ENCODE assay signal across 22 cellular contexts in genomic region chr5:60955239-60955638, GRCh38. TPM values are rescaled to one million over a fixed set of nuclear protein-coding genes. Genes with fewer than 3 reads are reported as not detected.
DNase-seq lines count a peak whose midpoint lies in the region; ATAC-seq, FAIRE-seq and TF ChIP-seq lines count a peak whose summit lies in the region.
"Had no signal": no experiment of that assay in that cellular context is flagged by ENCODE, and none has a peak within 500 bp of the region (broad histone marks: within the 10 kb centered on the region; RNA-seq: fewer than 3 reads in every experiment).

No MANE protein-coding gene starts in this region.

- FAIRE-seq in HepG2 (lab: Jason Lieb, UNC): no peak
- FAIRE-seq in astrocyte (lab: Jason Lieb, UNC): peak; percentile 26
- peak; percentile 45 for FAIRE-seq in islet of Langerhans (lab: Jason Lieb, UNC)
- FAIRE-seq: D721Med, GM12891, GM18507 had no signal

- no peak overlapping the region for H3K27ac ChIP-seq in HepG2 (ENCODE audit: extremely low read length, insufficient read depth, low read length)
- H3K27ac ChIP-seq in right lobe of liver: no peak overlapping the region
- H3K27ac ChIP-seq in astrocyte (ENCODE audit: low read depth, low read length): no peak overlapping the region
- H3K27ac ChIP-seq: 22Rv1; BLaER1 treated with 17β-estradiol and CSF1 and Interleukin-3, amounts not matched to agents 10 nM and 100 nM; GM23248 had no signal

- no peaks in the 10 kb centered on the region; the same call in 1 of the 2 replicates for H3K4me1 ChIP-seq in HepG2 (ENCODE audit: insufficient read depth, low read length)
- H3K4me1 ChIP-seq in right lobe of liver: no peaks in the 10 kb centered on the region
- H3K4me1 ChIP-seq in astrocyte (ENCODE audit: insufficient read depth, low read length): no peaks in the 10 kb centered on the region
- H3K4me1 ChIP-seq: BE2C had no signal

- H4K20me1 ChIP-seq in HepG2 (ENCODE audit: insufficient read depth, low read length): no peaks in the 10 kb centered on the region
- peaks cover 12% of the 10 kb centered on the region for H4K20me1 ChIP-seq in astrocyte (ENCODE audit: insufficient read depth, low read length)

- H3K27me3 Mint-ChIP-seq in astrocyte (ENCODE audit: low read depth, unreplicated experiment): no peaks in the 10 kb centered on the region
- H3K27me3 Mint-ChIP-seq: CD4-positive, alpha-beta T cell had no signal

- intact Hi-C loops in HepG2 (cut with micrococcal nuclease; ENCODE audit: unreplicated experiment) (loop anchor here (10.0 kb wide), 3 partner anchors 210 to 980 kb away; partner anchors contain the start of gene SMIM15), right lobe of liver (cut with DNase I) (no loop called here)

- TF ChIP-seq EP300 in HepG2 (IDR thresholded peaks at IDR 0.05; ENCODE audit: low read depth in 2 of 2, low read length in 2 of 2) (no peak), HepG2 (CRISPR knock-in tag; IDR thresholded peaks at IDR 0.05; ENCODE audit: borderline replicate concordance) (no peak)

- H3K4me3 ChIP-seq in HepG2 (replicated peaks in 1 of 3; ENCODE audit: insufficient read depth in 1 of 3, low read depth in 2 of 3, low read length in 3 of 3) (no peak overlapping the region), right lobe of liver (no peak overlapping the region), astrocyte (ENCODE audit: insufficient read depth, low read depth, low read length) (no peak overlapping the region)
- H3K4me3 ChIP-seq: BLaER1 treated with 17β-estradiol and CSF1 and Interleukin-3, amounts not matched to agents 10 nM and 100 nM; GM23248 had no signal

- POLR2A ChIA-PET in HepG2 (lab: Yijun Ruan, JAX): no interaction called here

- H3K36me3 Mint-ChIP-seq in astrocyte (ENCODE audit: low read depth, unreplicated experiment): no peaks in the 10 kb centered on the region
- H3K36me3 Mint-ChIP-seq: CD14-positive monocyte had no signal

- no peaks in the 10 kb centered on the region for H3K4me1 Mint-ChIP-seq in astrocyte (ENCODE audit: low read depth, unreplicated experiment)
- H3K4me1 Mint-ChIP-seq: CD14-positive monocyte had no signal

- no peak overlapping the region for H2AFZ ChIP-seq in HepG2 (ENCODE audit: low read length)
- H2AFZ ChIP-seq in astrocyte (ENCODE audit: low read depth, low read length): no peak overlapping the region
- H2AFZ ChIP-seq: GM23248 had no signal

- no peak overlapping the region for H3K4me3 Mint-ChIP-seq in astrocyte (ENCODE audit: unreplicated experiment)
- H3K4me3 Mint-ChIP-seq: CD14-positive monocyte; CD4-positive, alpha-beta T cell; CD8-positive, alpha-beta memory T cell; H9 had no signal

- H3K9me3 ChIP-seq in HepG2 (ENCODE audit: low read length) (peaks cover 6% of the 10 kb centered on the region; the same call in 1 of the 2 replicates), right lobe of liver (no peaks in the 10 kb centered on the region), astrocyte (ENCODE audit: insufficient read depth, low read depth, low read length) (no peaks in the 10 kb centered on the region)
- H3K9me3 ChIP-seq: BE2C had no signal

- H3K27ac Mint-ChIP-seq in astrocyte (ENCODE audit: unreplicated experiment): no peak overlapping the region
- H3K27ac Mint-ChIP-seq: CD14-positive monocyte; CD4-positive, alpha-beta T cell; CD8-positive, alpha-beta memory T cell; H9 had no signal

- TF ChIP-seq POLR2A in HepG2 (IDR thresholded peaks at IDR 0.05; ENCODE audit: insufficient read depth in 1 of 2, low read depth in 2 of 2, low read length in 2 of 2): no peak
- no peak for TF ChIP-seq POLR2A in right lobe of liver (IDR thresholded peaks at IDR 0.05)

- H3K27me3 ChIP-seq in HepG2 (ENCODE audit: control insufficient read depth in 1 of 2, insufficient read depth in 2 of 2, low read length in 2 of 2) (no peaks in the 10 kb centered on the region), right lobe of liver (no peaks in the 10 kb centered on the region), astrocyte (ENCODE audit: insufficient read depth, low read length) (no peaks in the 10 kb centered on the region)
- H3K27me3 ChIP-seq: BE2C; BLaER1 treated with 17β-estradiol and CSF1 and Interleukin-3, amounts not matched to agents 10 nM and 100 nM had no signal

- in situ Hi-C loops in HepG2 (cut with HindIII; ENCODE audit: extremely low pct_ligation_motif_present, low pct_unique_long_range_greater_than_20kb): loop anchor here (25.0 kb wide), 1 partner anchor 982 kb away; no protein-coding TSS in a partner anchor

- H3K36me3 ChIP-seq in HepG2 (replicated peaks in 1 of 2; ENCODE audit: control insufficient read depth in 1 of 2, insufficient read depth in 2 of 2, low read length in 2 of 2): no peaks in the 10 kb centered on the region
- H3K36me3 ChIP-seq in right lobe of liver: no peaks in the 10 kb centered on the region
- H3K36me3 ChIP-seq in astrocyte (ENCODE audit: insufficient read depth, low read length): no peaks in the 10 kb centered on the region
- H3K36me3 ChIP-seq: BE2C had no signal

- peaks cover 4% of the 10 kb centered on the region for H3K9me3 Mint-ChIP-seq in astrocyte (ENCODE audit: unreplicated experiment)

- no TSS peak for BruUV-seq in HepG2 (replicated peaks; lab: Mats Ljungman, UMichigan)

- CTCF ChIA-PET in HepG2 (lab: Yijun Ruan, JAX; ENCODE audit: low intra/inter-chr PET ratio, low total read pairs): no interaction called here

- no peak overlapping the region for H3K4me2 ChIP-seq in HepG2 (ENCODE audit: low read depth, low read length)
- no peak overlapping the region for H3K4me2 ChIP-seq in astrocyte (ENCODE audit: low read length)
- H3K4me2 ChIP-seq: BLaER1 treated with 17β-estradiol and CSF1 and Interleukin-3, amounts not matched to agents 10 nM and 100 nM had no signal

- TF ChIP-seq CTCF in HepG2 (CRISPR knock-in tag; IDR thresholded peaks at IDR 0.05): no peak
- no peak for TF ChIP-seq CTCF in right lobe of liver (IDR thresholded peaks at IDR 0.05)
- no peak for TF ChIP-seq CTCF in astrocyte (IDR thresholded peaks at IDR 0.05; ENCODE audit: insufficient read depth, low read depth, low read length)

- H3K9ac ChIP-seq in HepG2 (ENCODE audit: insufficient read depth, low read depth, low read length) (no peak overlapping the region), astrocyte (ENCODE audit: low read length) (no peak overlapping the region)
- H3K9ac ChIP-seq: BLaER1 treated with 17β-estradiol and CSF1 and Interleukin-3, amounts not matched to agents 10 nM and 100 nM; GM23248 had no signal

- no peak for DNase-seq in HepG2 (ENCODE audit: low spot score)
- DNase-seq in right lobe of liver: no peak
- no peak for DNase-seq in astrocyte (ENCODE audit: low read depth)
- no peak for DNase-seq in NCI-H2107 treated with DMSO at 0.1 percent for 48 hours (lab: John Stamatoyannopoulos, UW; ENCODE audit: unreplicated experiment)
- DNase-seq in NCI-H2081 treated with DMSO at 0.1 percent for 48 hours (lab: John Stamatoyannopoulos, UW): no peak
- DNase-seq: ACHN; AML-193; BE2C; CD4-positive, alpha-beta T cell; CD8-positive, alpha-beta memory T cell; DMS53; DMS79 treated with DMSO at 0.1 percent for 48 hours; GF-D8; GM23248; H9 had no signal

- no peak for TF ChIP-seq RAD21 in HepG2 (CRISPR knock-in tag; IDR thresholded peaks at IDR 0.05)

- peaks cover 82% of the 10 kb centered on the region for H3K79me2 ChIP-seq in HepG2 (ENCODE audit: insufficient read depth, low read length)
- peaks cover 68% of the 10 kb centered on the region for H3K79me2 ChIP-seq in astrocyte (ENCODE audit: insufficient read depth, low read length)

- 98% methylated on average over 3 of the region's 3 CpGs for WGBS in HepG2 (ENCODE audit: low lambda C conversion rate)
- 95% methylated on average over 3 of the region's 3 CpGs for WGBS in right lobe of liver (ENCODE audit: insufficient coverage, low coverage, low lambda C conversion rate, missing lambda C conversion rate)

- ATAC-seq in HepG2: no peak
- ATAC-seq in right lobe of liver: no peak

RNA-seq across cellular contexts. Expression of gene NDUFAF2, which starts 10.2 kb away (rescaled TPM):
- 78.4 and 111 TPM in 2 replicates for total RNA-seq in HepG2 (2016; rRNA removed; fragmentation: Illumina TruSeq; extraction: Trizol)
- 51.9 and 59.9 TPM in 2 replicates for total RNA-seq in HepG2 (2016; cell fraction: cytosol; rRNA removed; fragmentation: Illumina TruSeq; extraction: Trizol; ENCODE audit: low read depth)
- total RNA-seq in HepG2 (2016; cell fraction: insoluble cytoplasmic fraction; rRNA removed; fragmentation: Illumina TruSeq; extraction: Trizol): 77.6 and 110 TPM in 2 replicates
- total RNA-seq in HepG2 (2016; cell fraction: membrane; rRNA removed; fragmentation: Illumina TruSeq; extraction: Trizol): 53.2 and 58.9 TPM in 2 replicates
- 26.0 and 35.1 TPM in 2 replicates for total RNA-seq in HepG2 (2016; cell fraction: nucleus; rRNA removed; fragmentation: Illumina TruSeq; extraction: Trizol)
- polyA plus RNA-seq in HepG2 (2011; rRNA removed): 28.5 and 34.0 TPM in 2 replicates
- 15.1 and 18.0 TPM in 2 replicates for polyA plus RNA-seq in HepG2 (2011; cell fraction: cytosol; rRNA removed)
- 4.0 and 5.2 TPM in 2 replicates for polyA plus RNA-seq in HepG2 (2011; cell fraction: nucleus; rRNA removed)
- polyA plus RNA-seq in HepG2 (2012): 44.9 and 45.8 TPM in 2 replicates
- polyA plus RNA-seq in HepG2 (2016; cell fraction: cytosol; fragmentation: Illumina TruSeq; extraction: Trizol; ENCODE audit: low read depth): 53.0 and 78.0 TPM in 2 replicates
- polyA plus RNA-seq in HepG2 (2016; cell fraction: insoluble cytoplasmic fraction; fragmentation: Illumina TruSeq; extraction: Trizol; ENCODE audit: low read depth): 115 and 139 TPM in 2 replicates
- polyA plus RNA-seq in HepG2 (2016; cell fraction: membrane; fragmentation: Illumina TruSeq; extraction: Trizol; ENCODE audit: low read depth): 46.5 and 58.4 TPM in 2 replicates
- polyA plus RNA-seq in HepG2 (2016; cell fraction: nucleus; fragmentation: Illumina TruSeq; extraction: Trizol; ENCODE audit: insufficient read depth, low read depth): 50.1 and 54.5 TPM in 2 replicates
- polyA minus RNA-seq in HepG2 (2011; rRNA and poly(A)+ RNA removed; ENCODE audit: low replicate concordance): 15.5 and 26.7 TPM in 2 replicates
- polyA minus RNA-seq in HepG2 (2011; cell fraction: cytosol; rRNA and poly(A)+ RNA removed): 12.7 and 15.5 TPM in 2 replicates
- 29.0 TPM in 2 replicates for polyA minus RNA-seq in HepG2 (2011; cell fraction: nucleus; rRNA and poly(A)+ RNA removed)
- total RNA-seq in right lobe of liver: 10 to 100 TPM in 5 of 6 experiments, 1 to 10 TPM in 1; 8.4 to 30.1 (median 11.8) TPM
- 43.9 and 46.0 TPM in 2 replicates for total RNA-seq in astrocyte

RNA-seq across cellular contexts. Expression of gene ERCC8, which starts 10.4 kb away (rescaled TPM):
- total RNA-seq in HepG2 (2016; rRNA removed; fragmentation: Illumina TruSeq; extraction: Trizol) (35.2 and 60.1 TPM in 2 replicates), right lobe of liver (10 to 100 TPM in 1 of 6 experiments, 1 to 10 TPM in 5; 4.0 to 10.7 (median 4.5) TPM), astrocyte (11.8 and 13.1 TPM in 2 replicates)
- total RNA-seq in HepG2 (2016; cell fraction: cytosol; rRNA removed; fragmentation: Illumina TruSeq; extraction: Trizol; ENCODE audit: low read depth): 12.2 and 13.6 TPM in 2 replicates
- 34.4 and 58.2 TPM in 2 replicates for total RNA-seq in HepG2 (2016; cell fraction: insoluble cytoplasmic fraction; rRNA removed; fragmentation: Illumina TruSeq; extraction: Trizol)
- total RNA-seq in HepG2 (2016; cell fraction: membrane; rRNA removed; fragmentation: Illumina TruSeq; extraction: Trizol): 32.0 and 33.3 TPM in 2 replicates
- 35.1 and 43.5 TPM in 2 replicates for total RNA-seq in HepG2 (2016; cell fraction: nucleus; rRNA removed; fragmentation: Illumina TruSeq; extraction: Trizol)
- 18.4 and 24.4 TPM in 2 replicates for polyA plus RNA-seq in HepG2 (2011; rRNA removed)
- 14.9 and 21.7 TPM in 2 replicates for polyA plus RNA-seq in HepG2 (2011; cell fraction: cytosol; rRNA removed)
- polyA plus RNA-seq in HepG2 (2011; cell fraction: nucleus; rRNA removed): 8.5 and 8.6 TPM in 2 replicates
- polyA plus RNA-seq in HepG2 (2012): 10.8 and 13.1 TPM in 2 replicates
- polyA plus RNA-seq in HepG2 (2016; cell fraction: cytosol; fragmentation: Illumina TruSeq; extraction: Trizol; ENCODE audit: low read depth): 7.5 and 10.3 TPM in 2 replicates
- 32.9 and 36.9 TPM in 2 replicates for polyA plus RNA-seq in HepG2 (2016; cell fraction: insoluble cytoplasmic fraction; fragmentation: Illumina TruSeq; extraction: Trizol; ENCODE audit: low read depth)
- polyA plus RNA-seq in HepG2 (2016; cell fraction: membrane; fragmentation: Illumina TruSeq; extraction: Trizol; ENCODE audit: low read depth): 18.4 and 18.6 TPM in 2 replicates
- 19.7 and 19.8 TPM in 2 replicates for polyA plus RNA-seq in HepG2 (2016; cell fraction: nucleus; fragmentation: Illumina TruSeq; extraction: Trizol; ENCODE audit: insufficient read depth, low read depth)
- 12.8 and 18.6 TPM in 2 replicates for polyA minus RNA-seq in HepG2 (2011; rRNA and poly(A)+ RNA removed; ENCODE audit: low replicate concordance)
- 14.8 and 16.4 TPM in 2 replicates for polyA minus RNA-seq in HepG2 (2011; cell fraction: cytosol; rRNA and poly(A)+ RNA removed)
- polyA minus RNA-seq in HepG2 (2011; cell fraction: nucleus; rRNA and poly(A)+ RNA removed): 55.2 and 56.1 TPM in 2 replicates
